Comparison of ENCODE assay signal across 1 cellular context in the genomic region with DNA sequence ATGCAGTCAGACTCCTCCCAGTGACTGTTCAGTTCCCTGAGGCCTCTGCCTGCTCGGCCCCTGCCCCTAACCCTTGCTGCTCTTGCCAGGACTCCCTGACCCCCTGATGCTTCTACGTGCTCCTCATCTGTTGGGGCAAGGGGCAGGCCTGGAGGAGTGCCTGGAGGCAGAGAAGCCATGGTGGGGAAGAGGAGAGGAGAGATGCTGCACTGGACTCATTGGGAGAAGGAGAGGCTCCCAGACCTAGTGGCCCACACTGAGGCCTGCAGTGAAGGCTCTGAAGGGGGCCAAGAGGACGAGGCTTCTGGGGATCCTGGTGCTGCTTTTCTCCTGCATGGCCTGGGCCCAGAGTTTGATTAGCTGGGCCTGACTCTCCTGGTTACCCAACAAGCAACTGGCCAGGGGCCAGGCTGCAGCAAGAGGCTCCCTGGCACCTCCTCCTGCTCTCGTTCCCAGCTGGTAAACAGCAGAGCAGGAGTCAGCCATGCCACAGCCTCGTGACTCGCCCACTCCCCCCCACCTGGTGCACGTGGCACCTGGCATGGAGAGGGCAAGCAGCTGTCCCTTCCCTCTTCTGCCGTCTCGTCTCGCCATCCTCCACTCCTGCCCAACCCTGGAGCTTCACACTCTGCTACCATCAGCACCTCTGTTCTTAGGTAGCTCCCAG.
TF ChIP-seq lines count a peak whose summit lies in the region.

No MANE protein-coding gene starts in this region.

TF ChIP-seq in IMR-90, 13 proteins besides CTCF, POLR2A, EP300 and RAD21:
- TF ChIP-seq, protein P1, sequence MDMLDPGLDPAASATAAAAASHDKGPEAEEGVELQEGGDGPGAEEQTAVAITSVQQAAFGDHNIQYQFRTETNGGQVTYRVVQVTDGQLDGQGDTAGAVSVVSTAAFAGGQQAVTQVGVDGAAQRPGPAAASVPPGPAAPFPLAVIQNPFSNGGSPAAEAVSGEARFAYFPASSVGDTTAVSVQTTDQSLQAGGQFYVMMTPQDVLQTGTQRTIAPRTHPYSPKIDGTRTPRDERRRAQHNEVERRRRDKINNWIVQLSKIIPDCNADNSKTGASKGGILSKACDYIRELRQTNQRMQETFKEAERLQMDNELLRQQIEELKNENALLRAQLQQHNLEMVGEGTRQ (IDR thresholded peaks at IDR 0.05; ENCODE audit: low read depth, low read length), result no peak
- no peak for TF ChIP-seq RFX5 (IDR thresholded peaks at IDR 0.05; ENCODE audit: low read depth, low read length)
- no peak for TF ChIP-seq FOS (IDR thresholded peaks at IDR 0.05; ENCODE audit: low read depth, low read length)
- no peak for TF ChIP-seq MXI1 (IDR thresholded peaks at IDR 0.05; ENCODE audit: borderline replicate concordance, low read depth, low read length)
- no peak for TF ChIP-seq CEBPB (IDR thresholded peaks at IDR 0.05; ENCODE audit: low read depth, low read length)
- no peak for TF ChIP-seq MAZ (IDR thresholded peaks at IDR 0.05; ENCODE audit: borderline replicate concordance, low read depth, low read length)
- no peak for TF ChIP-seq CHD1 (IDR thresholded peaks at IDR 0.05; ENCODE audit: low read depth, low read length)
- no peak for TF ChIP-seq NFE2L2 (IDR thresholded peaks at IDR 0.05; ENCODE audit: low read depth, low read length)
- TF ChIP-seq BHLHE40 (IDR thresholded peaks at IDR 0.05; ENCODE audit: low read depth, low read length), result no peak
- TF ChIP-seq RCOR1 (IDR thresholded peaks at IDR 0.05; ENCODE audit: insufficient replicate concordance, low read length), result no peak
- no peak for TF ChIP-seq SMC3 (IDR thresholded peaks at IDR 0.05; ENCODE audit: low read depth, low read length)
- TF ChIP-seq MAFK (IDR thresholded peaks at IDR 0.05; ENCODE audit: low read depth, low read length), result no peak
- TF ChIP-seq, protein P2, sequence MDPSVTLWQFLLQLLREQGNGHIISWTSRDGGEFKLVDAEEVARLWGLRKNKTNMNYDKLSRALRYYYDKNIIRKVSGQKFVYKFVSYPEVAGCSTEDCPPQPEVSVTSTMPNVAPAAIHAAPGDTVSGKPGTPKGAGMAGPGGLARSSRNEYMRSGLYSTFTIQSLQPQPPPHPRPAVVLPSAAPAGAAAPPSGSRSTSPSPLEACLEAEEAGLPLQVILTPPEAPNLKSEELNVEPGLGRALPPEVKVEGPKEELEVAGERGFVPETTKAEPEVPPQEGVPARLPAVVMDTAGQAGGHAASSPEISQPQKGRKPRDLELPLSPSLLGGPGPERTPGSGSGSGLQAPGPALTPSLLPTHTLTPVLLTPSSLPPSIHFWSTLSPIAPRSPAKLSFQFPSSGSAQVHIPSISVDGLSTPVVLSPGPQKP (IDR thresholded peaks at IDR 0.05; ENCODE audit: borderline replicate concordance, low read depth, low read length), result no peak
TF ChIP-seq in IMR-90: peak in this region for 0.
